ENCODE assay signal across 21 cellular contexts in genomic region chr4:150355858-150356455, GRCh38.
A peak's percentile ranks its signal among the peaks of the same experiment; 100 is the strongest.
DNase-seq lines count a peak whose midpoint lies in the region; ATAC-seq, FAIRE-seq and TF ChIP-seq lines count a peak whose summit lies in the region.
"Had no signal": no experiment of that assay in that cellular context is flagged by ENCODE, and none has a peak within 500 bp of the region (broad histone marks: within the 10 kb centered on the region; RNA-seq: fewer than 3 reads in every experiment).

No MANE protein-coding gene starts in this region.

- no peak overlapping the region for H3K27ac ChIP-seq in HEK293 (ENCODE audit: extremely low read depth, low read depth, low read length)
- no peak overlapping the region for H3K27ac ChIP-seq in pancreas
- no peak overlapping the region for H3K27ac ChIP-seq in tibial nerve
- no peak overlapping the region for H3K27ac ChIP-seq in MM.1S (ENCODE audit: low read length)
- H3K27ac ChIP-seq: BLaER1 had no signal

- POLR2A ChIA-PET in HEK293 (lab: Yijun Ruan, JAX): no interaction called here

- no peaks in the 10 kb centered on the region for H3K9me3 Mint-ChIP-seq in activated naive CD8-positive, alpha-beta T cell treated with anti-CD3 and anti-CD28 coated beads for 36 hours
- H3K9me3 Mint-ChIP-seq: CD4-positive, alpha-beta memory T cell; IgD-negative memory B cell had no signal

- no peaks in the 10 kb centered on the region for H4K20me1 ChIP-seq in MM.1S (ENCODE audit: insufficient read depth, low read length)
- H4K20me1 ChIP-seq: BLaER1 had no signal

- H3K4me1 ChIP-seq in HEK293 (ENCODE audit: control insufficient read depth, insufficient read depth, low read length): 0 out of 2 replicates have a peak, but pooled peaks cover 2% of the 10 kb centered on the region
- H3K4me1 ChIP-seq in pancreas: peaks cover 0 to 15% (median 0%) of the 10 kb centered on the region in 3 donors
- no peaks in the 10 kb centered on the region for H3K4me1 ChIP-seq in tibial nerve
- no peaks in the 10 kb centered on the region for H3K4me1 ChIP-seq in MM.1S (ENCODE audit: low read length)
- H3K4me1 ChIP-seq: BLaER1 had no signal

- no peaks in the 10 kb centered on the region for H3F3A ChIP-seq in MM.1S (ENCODE audit: insufficient read depth, low read length)

- H3K4me1 Mint-ChIP-seq in activated naive CD8-positive, alpha-beta T cell treated with anti-CD3 and anti-CD28 coated beads for 36 hours: peaks cover 4% of the 10 kb centered on the region

- TF ChIP-seq POLR2A in tibial nerve (IDR thresholded peaks at IDR 0.05): no peak

- WGBS in pancreas, 2 donors: 62 to 74% methylated on average over 3 of the region's 3 CpGs
- 85 to 90% methylated on average over 3 of the region's 3 CpGs for WGBS in tibial nerve, 2 donors

- no peak overlapping the region for H3K4me3 ChIP-seq in HEK293 (ENCODE audit: low read depth, low read length)
- H3K4me3 ChIP-seq in pancreas: no peak overlapping the region
- no peak overlapping the region for H3K4me3 ChIP-seq in tibial nerve
- no peak overlapping the region for H3K4me3 ChIP-seq in MM.1S (ENCODE audit: low read length)
- H3K4me3 ChIP-seq: BLaER1 had no signal

- no peak overlapping the region for H3K4me2 ChIP-seq in MM.1S (ENCODE audit: low read depth, low read length)
- H3K4me2 ChIP-seq: BLaER1 had no signal

- H3K9me3 ChIP-seq in HEK293 (ENCODE audit: control insufficient read depth, insufficient read depth, low read depth, low read length) (no peaks in the 10 kb centered on the region), pancreas (no peaks in the 10 kb centered on the region), tibial nerve (no peaks in the 10 kb centered on the region), MM.1S (replicated peaks; ENCODE audit: insufficient read depth, low read length) (no peaks in the 10 kb centered on the region)
- H3K9me3 ChIP-seq: BLaER1 had no signal

- TF ChIP-seq CTCF in HEK293 (tag by site-specific recombination; IDR thresholded peaks at IDR 0.05): no peak
- TF ChIP-seq CTCF in pancreas (IDR thresholded peaks at IDR 0.05): no peak
- no peak for TF ChIP-seq CTCF in tibial nerve (IDR thresholded peaks at IDR 0.05)
- TF ChIP-seq CTCF in MM.1S (IDR thresholded peaks at IDR 0.05; ENCODE audit: low read length): no peak

- peak; percentile 68 for ATAC-seq in left lobe of liver
- no peak for ATAC-seq in pancreas
- ATAC-seq: Panc1 had no signal

- no peaks in the 10 kb centered on the region for H3K36me3 Mint-ChIP-seq in activated naive CD8-positive, alpha-beta T cell treated with anti-CD3 and anti-CD28 coated beads for 36 hours

- no peak for TF ChIP-seq EP300 in tibial nerve (IDR thresholded peaks at IDR 0.05)

- H3K9me2 ChIP-seq in MM.1S (replicated peaks; ENCODE audit: insufficient read depth, low read length): no peaks in the 10 kb centered on the region

- intact Hi-C loops in pancreas (cut with DNase I): no loop called here

- DNase-seq in NCI-H446 treated with DMSO at 0.1 percent for 48 hours (lab: John Stamatoyannopoulos, UW): peak; percentile 31
- no peak for DNase-seq in left lobe of liver (ENCODE audit: low spot score)
- DNase-seq in pancreas: no peak
- DNase-seq in tibial nerve (ENCODE audit: low spot score in 2 of 2): no peak
- no peak for DNase-seq in activated naive CD8-positive, alpha-beta T cell treated with anti-CD3 and anti-CD28 coated beads for 36 hours
- DNase-seq in MM.1S: no peak
- DNase-seq: ACHN; CD4-positive, alpha-beta memory T cell; GOT3; HCEC 1CT; MV-4-11; NCI-H1694 treated with DMSO at 0.1 percent for 48 hours; NCI-H2081 treated with DMSO at 0.1 percent for 48 hours; NCI-H510A treated with DMSO at 0.1 percent for 48 hours; NCI-H82; SIG-M5 had no signal

- no peak overlapping the region for H2AFZ ChIP-seq in MM.1S (ENCODE audit: low read length)

- no peaks in the 10 kb centered on the region for H3K79me2 ChIP-seq in MM.1S (ENCODE audit: low read length)

- CTCF ChIA-PET in HEK293 (lab: Yijun Ruan, JAX): no interaction called here

- H3K9ac ChIP-seq in MM.1S (ENCODE audit: low read length): no peak overlapping the region
- H3K9ac ChIP-seq: BLaER1 had no signal

- no peaks in the 10 kb centered on the region for H3K27me3 Mint-ChIP-seq in activated naive CD8-positive, alpha-beta T cell treated with anti-CD3 and anti-CD28 coated beads for 36 hours
- H3K27me3 Mint-ChIP-seq: CD4-positive, alpha-beta memory T cell; IgD-negative memory B cell had no signal

- FAIRE-seq in pancreas (lab: Jason Lieb, UNC): peak; percentile 89
- FAIRE-seq: GM12892 had no signal

- no peak overlapping the region for H3K4me3 Mint-ChIP-seq in activated naive CD8-positive, alpha-beta T cell treated with anti-CD3 and anti-CD28 coated beads for 36 hours
- H3K4me3 Mint-ChIP-seq: CD4-positive, alpha-beta memory T cell; IgD-negative memory B cell had no signal

- H3K27me3 ChIP-seq in pancreas (no peaks in the 10 kb centered on the region), tibial nerve (no peaks in the 10 kb centered on the region), MM.1S (replicated peaks; ENCODE audit: insufficient read depth, low read length) (no peaks in the 10 kb centered on the region)
- H3K27me3 ChIP-seq: BLaER1 had no signal

- H3K27ac Mint-ChIP-seq in activated naive CD8-positive, alpha-beta T cell treated with anti-CD3 and anti-CD28 coated beads for 36 hours: no peak overlapping the region
- H3K27ac Mint-ChIP-seq: CD4-positive, alpha-beta memory T cell had no signal

- H3K36me3 ChIP-seq in HEK293 (ENCODE audit: control insufficient read depth in 2 of 2, insufficient read depth in 1 of 2, low read length in 2 of 2): no peaks in the 10 kb centered on the region
- H3K36me3 ChIP-seq in pancreas: no peaks in the 10 kb centered on the region
- peaks cover 0 to 4% (median 0%) of the 10 kb centered on the region in 3 donors for H3K36me3 ChIP-seq in tibial nerve
- no peaks in the 10 kb centered on the region for H3K36me3 ChIP-seq in MM.1S (replicated peaks; ENCODE audit: insufficient read depth, low read length)
- H3K36me3 ChIP-seq: BLaER1 had no signal

TF ChIP-seq in HEK293, 187 proteins besides CTCF, POLR2A, EP300 and RAD21:
- TF ChIP-seq ZSCAN16 (tag by site-specific recombination; IDR thresholded peaks at IDR 0.05): no peak
- TF ChIP-seq PRDM6 (tag by site-specific recombination; IDR thresholded peaks at IDR 0.05): 0 out of 2 replicates have a peak, but pooled peaks have one; percentile 45
- TF ChIP-seq ZNF416 (tag by site-specific recombination; IDR thresholded peaks at IDR 0.05): no peak
